1 cellular context compared by ENCODE assay signal in the genomic region with DNA sequence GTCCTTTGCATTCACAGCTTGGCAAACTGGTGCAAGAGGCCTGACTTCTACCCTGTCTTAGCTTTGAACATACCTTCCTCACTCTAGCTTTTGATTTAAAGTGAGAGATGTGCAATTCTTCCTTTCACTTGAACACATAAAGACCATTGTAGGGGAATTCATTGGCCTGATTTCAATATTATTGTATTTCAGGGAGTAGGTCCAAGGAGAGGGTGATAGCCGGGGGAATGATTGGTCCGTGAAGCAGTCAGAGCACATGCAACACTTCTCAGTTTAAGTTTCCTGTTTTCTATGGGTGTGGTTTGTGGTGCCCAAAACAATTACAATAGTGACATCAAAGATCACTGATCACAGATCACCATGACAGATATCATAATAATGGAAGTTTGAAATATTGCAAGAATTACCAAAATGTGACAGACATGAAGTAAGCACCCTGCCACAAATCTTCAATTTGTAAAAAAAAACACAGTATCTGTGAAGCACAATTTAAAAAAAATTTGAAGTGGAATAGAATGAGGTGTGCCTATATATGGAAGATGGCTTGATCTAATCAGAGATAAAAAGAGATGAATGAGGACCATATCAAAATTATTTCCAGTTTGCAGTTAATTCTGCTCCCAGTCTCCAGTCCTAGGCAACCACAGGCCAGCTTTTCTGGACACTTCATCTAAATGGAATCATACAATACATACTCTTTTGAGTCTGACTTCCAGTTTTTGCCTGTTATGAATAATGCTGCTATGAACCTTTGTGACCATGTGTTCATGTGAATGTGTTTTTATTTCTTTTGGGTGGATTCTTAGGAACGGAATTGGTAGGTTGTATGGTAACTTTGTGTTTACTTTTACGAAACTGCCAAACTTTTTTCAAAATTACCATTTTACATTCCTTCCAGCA.
TF ChIP-seq lines count a peak whose summit lies in the region.

No MANE protein-coding gene starts in this region.

TF ChIP-seq in GM23338, 12 proteins besides CTCF, POLR2A, EP300 and RAD21 (continued from another document):
- TF ChIP-seq EZH2phosphoT487 (IDR thresholded peaks at IDR 0.05; ENCODE audit: unreplicated experiment): no peak
- TF ChIP-seq, protein P1, sequence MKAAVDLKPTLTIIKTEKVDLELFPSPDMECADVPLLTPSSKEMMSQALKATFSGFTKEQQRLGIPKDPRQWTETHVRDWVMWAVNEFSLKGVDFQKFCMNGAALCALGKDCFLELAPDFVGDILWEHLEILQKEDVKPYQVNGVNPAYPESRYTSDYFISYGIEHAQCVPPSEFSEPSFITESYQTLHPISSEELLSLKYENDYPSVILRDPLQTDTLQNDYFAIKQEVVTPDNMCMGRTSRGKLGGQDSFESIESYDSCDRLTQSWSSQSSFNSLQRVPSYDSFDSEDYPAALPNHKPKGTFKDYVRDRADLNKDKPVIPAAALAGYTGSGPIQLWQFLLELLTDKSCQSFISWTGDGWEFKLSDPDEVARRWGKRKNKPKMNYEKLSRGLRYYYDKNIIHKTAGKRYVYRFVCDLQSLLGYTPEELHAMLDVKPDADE (IDR thresholded peaks at IDR 0.05): no peak
- no peak for TF ChIP-seq STAT1 (IDR thresholded peaks at IDR 0.05; ENCODE audit: unreplicated experiment)
- TF ChIP-seq, protein P2, sequence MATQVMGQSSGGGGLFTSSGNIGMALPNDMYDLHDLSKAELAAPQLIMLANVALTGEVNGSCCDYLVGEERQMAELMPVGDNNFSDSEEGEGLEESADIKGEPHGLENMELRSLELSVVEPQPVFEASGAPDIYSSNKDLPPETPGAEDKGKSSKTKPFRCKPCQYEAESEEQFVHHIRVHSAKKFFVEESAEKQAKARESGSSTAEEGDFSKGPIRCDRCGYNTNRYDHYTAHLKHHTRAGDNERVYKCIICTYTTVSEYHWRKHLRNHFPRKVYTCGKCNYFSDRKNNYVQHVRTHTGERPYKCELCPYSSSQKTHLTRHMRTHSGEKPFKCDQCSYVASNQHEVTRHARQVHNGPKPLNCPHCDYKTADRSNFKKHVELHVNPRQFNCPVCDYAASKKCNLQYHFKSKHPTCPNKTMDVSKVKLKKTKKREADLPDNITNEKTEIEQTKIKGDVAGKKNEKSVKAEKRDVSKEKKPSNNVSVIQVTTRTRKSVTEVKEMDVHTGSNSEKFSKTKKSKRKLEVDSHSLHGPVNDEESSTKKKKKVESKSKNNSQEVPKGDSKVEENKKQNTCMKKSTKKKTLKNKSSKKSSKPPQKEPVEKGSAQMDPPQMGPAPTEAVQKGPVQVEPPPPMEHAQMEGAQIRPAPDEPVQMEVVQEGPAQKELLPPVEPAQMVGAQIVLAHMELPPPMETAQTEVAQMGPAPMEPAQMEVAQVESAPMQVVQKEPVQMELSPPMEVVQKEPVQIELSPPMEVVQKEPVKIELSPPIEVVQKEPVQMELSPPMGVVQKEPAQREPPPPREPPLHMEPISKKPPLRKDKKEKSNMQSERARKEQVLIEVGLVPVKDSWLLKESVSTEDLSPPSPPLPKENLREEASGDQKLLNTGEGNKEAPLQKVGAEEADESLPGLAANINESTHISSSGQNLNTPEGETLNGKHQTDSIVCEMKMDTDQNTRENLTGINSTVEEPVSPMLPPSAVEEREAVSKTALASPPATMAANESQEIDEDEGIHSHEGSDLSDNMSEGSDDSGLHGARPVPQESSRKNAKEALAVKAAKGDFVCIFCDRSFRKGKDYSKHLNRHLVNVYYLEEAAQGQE (IDR thresholded peaks at IDR 0.05; ENCODE audit: unreplicated experiment): no peak
- TF ChIP-seq ZNF462 (CRISPR knock-in tag; IDR thresholded peaks at IDR 0.05): no peak
- no peak for TF ChIP-seq POLR2AphosphoS5 (IDR thresholded peaks at IDR 0.05; ENCODE audit: low read depth)
- TF ChIP-seq EZH2 (IDR thresholded peaks at IDR 0.05; ENCODE audit: low read depth, unreplicated experiment): no peak
- TF ChIP-seq ZNF114 (CRISPR knock-in tag; IDR thresholded peaks at IDR 0.05): no peak
- TF ChIP-seq JUNB (IDR thresholded peaks at IDR 0.05; ENCODE audit: unreplicated experiment): no peak
- TF ChIP-seq NANOG (IDR thresholded peaks at IDR 0.05; ENCODE audit: borderline replicate concordance): no peak
